Comparison of ENCODE assay signal across 18 cellular contexts in genomic region chr18:29430416-29430815, GRCh38.
DNase-seq lines count a peak whose midpoint lies in the region; ATAC-seq and TF ChIP-seq lines count a peak whose summit lies in the region.
"Had no signal": no experiment of that assay in that cellular context is flagged by ENCODE, and none has a peak within 500 bp of the region (broad histone marks: within the 10 kb centered on the region; RNA-seq: fewer than 3 reads in every experiment).

No MANE protein-coding gene starts in this region.

- H3K4me3 Mint-ChIP-seq in MCF 10A (ENCODE audit: unreplicated experiment) = no peak overlapping the region

- intact Hi-C loops in MCF 10A (cut with micrococcal nuclease) (no loop called here), breast epithelium (cut with DNase I; ENCODE audit: low total_unique reads) (no loop called here)

- ATAC-seq in esophagus mucosa (no peak), GM19463 (IDR thresholded peaks at IDR 0.05; ENCODE audit: unreplicated experiment) (no peak), GM21825 (IDR thresholded peaks at IDR 0.05; ENCODE audit: unreplicated experiment) (no peak)

- TF ChIP-seq POLR2A in breast epithelium (IDR thresholded peaks at IDR 0.05) = no peak

- H3K27ac Mint-ChIP-seq in MCF 10A (ENCODE audit: low read depth, unreplicated experiment) = no peak overlapping the region

- DNase-seq in MCF 10A (ENCODE audit: unreplicated experiment) (peak; percentile 4), breast epithelium (ENCODE audit: low spot score in 2 of 2) (no peak), OCI-M1 (lab: John Stamatoyannopoulos, UW) (peak; percentile 1), fibroblast of gingiva (ENCODE audit: low read depth) (peak; percentile 1), SK-N-DZ (ENCODE audit: low spot score) (no peak)
- DNase-seq: AML-193, Caco-2, DMS79, GDM1, NCI-H1417, NCI-H2081, NCI-H446 treated with DMSO at 0.1 percent for 48 hours, NCI-H748 treated with DMSO at 0.1 percent for 48 hours had no signal

- no peaks in the 10 kb centered on the region for H3K36me3 ChIP-seq in breast epithelium

- no TSS peak for BruUV-seq in MCF 10A (replicated peaks; lab: Mats Ljungman, UMichigan)

- no peaks in the 10 kb centered on the region for H3K4me1 Mint-ChIP-seq in MCF 10A (ENCODE audit: insufficient read depth, unreplicated experiment)

- TF ChIP-seq CTCF in MCF 10A (IDR thresholded peaks at IDR 0.05; ENCODE audit: unreplicated experiment) (no peak), breast epithelium (IDR thresholded peaks at IDR 0.05) (no peak)

- POLR2A ChIA-PET in MCF 10A (lab: Yijun Ruan, JAX) = no interaction called here

- no peaks in the 10 kb centered on the region for H3K27me3 Mint-ChIP-seq in MCF 10A (ENCODE audit: insufficient read depth, unreplicated experiment)

- no peaks in the 10 kb centered on the region for H3K4me1 ChIP-seq in breast epithelium
- H3K4me1 ChIP-seq: Caco-2 had no signal

- peaks cover 17% of the 10 kb centered on the region for H3K9me3 Mint-ChIP-seq in MCF 10A (ENCODE audit: unreplicated experiment)

- CTCF ChIA-PET in MCF 10A (lab: Yijun Ruan, JAX) = interaction anchor here (0.7 kb wide), 1 partner anchor 29 kb away, joined by 3 read pairs; no protein-coding TSS in a partner anchor

- H3K4me3 ChIP-seq in breast epithelium = no peak overlapping the region
- H3K4me3 ChIP-seq: SK-N-MC had no signal

- H3K27me3 ChIP-seq in breast epithelium = no peaks in the 10 kb centered on the region

- H3K36me3 Mint-ChIP-seq in MCF 10A (ENCODE audit: insufficient read depth, unreplicated experiment) = no peaks in the 10 kb centered on the region

- no peak overlapping the region for H3K27ac ChIP-seq in breast epithelium
- H3K27ac ChIP-seq: KMS-11, SK-N-MC had no signal

- H3K9me3 ChIP-seq in breast epithelium = peaks cover 8 to 9% of the 10 kb centered on the region in 2 donors
- H3K9me3 ChIP-seq: Caco-2 had no signal

Comparison
In these comparisons a context has a peak if more than half of its experiments do, and no peak if none do; other contexts are left out.
1. DNase-seq: peak in MCF 10A (single experiment), OCI-M1 (single experiment) and fibroblast of gingiva (single experiment); none in breast epithelium (0 of 2) and SK-N-DZ (single experiment).